In genomic region chr7:14403587-14403986, GRCh38 we compare ENCODE assay signal across 32 cellular contexts.
DNase-seq lines count a peak whose midpoint lies in the region; ATAC-seq and TF ChIP-seq lines count a peak whose summit lies in the region.
"Had no signal": no experiment of that assay in that cellular context is flagged by ENCODE, and none has a peak within 500 bp of the region (broad histone marks: within the 10 kb centered on the region; RNA-seq: fewer than 3 reads in every experiment).

No MANE protein-coding gene starts in this region.

- no peaks in the 10 kb centered on the region for H3K79me2 ChIP-seq in SK-N-SH (ENCODE audit: insufficient read depth)

- no peak overlapping the region for H2AFZ ChIP-seq in SK-N-SH (ENCODE audit: low read depth)
- H2AFZ ChIP-seq: neural progenitor cell had no signal

- no peaks in the 10 kb centered on the region for H3K4me1 Mint-ChIP-seq in stimulated activated effector memory CD8-positive, alpha-beta T cell treated with anti-CD3 and anti-CD28 coated beads, Interleukin-12 subunit alpha, Interleukin-12 subunit beta, amount 100 ng/mL, for 72 hours
- H3K4me1 Mint-ChIP-seq: activated B cell treated with CpG ODN at 0.5 μM for 24 hours; activated naive CD8-positive, alpha-beta T cell treated with anti-CD3 and anti-CD28 coated beads, Interleukin-2, amount 10 ng/mL, durations not matched to agents 7 days and 5 days had no signal

- CTCF ChIA-PET in SK-N-SH (lab: Yijun Ruan, JAX) (no interaction called here), RWPE1 (lab: Yijun Ruan, JAX) (no interaction called here)

- H3K27ac Mint-ChIP-seq in stimulated activated effector memory CD8-positive, alpha-beta T cell treated with anti-CD3 and anti-CD28 coated beads, Interleukin-12 subunit alpha, Interleukin-12 subunit beta, amount 100 ng/mL, for 72 hours, result no peak overlapping the region
- H3K27ac Mint-ChIP-seq: activated B cell treated with CpG ODN at 0.5 μM for 24 hours; activated naive CD8-positive, alpha-beta T cell treated with anti-CD3 and anti-CD28 coated beads, Interleukin-2, amount 10 ng/mL, durations not matched to agents 7 days and 5 days; activated T-cell treated with anti-CD3 and anti-CD28 coated beads, Interleukin-2, amount 50 U/mL, for 24 hours; neural progenitor cell had no signal

- H3K9ac ChIP-seq in SK-N-SH, result no peak overlapping the region
- H3K9ac ChIP-seq: neural progenitor cell had no signal

- H3K4me2 ChIP-seq in SK-N-SH, result no peak overlapping the region
- H3K4me2 ChIP-seq: neural progenitor cell had no signal

- TF ChIP-seq CTCF in SK-N-SH (IDR thresholded peaks at IDR 0.05) (no peak), fibroblast of mammary gland (conservative IDR thresholded peaks at IDR 0.05; ENCODE audit: control insufficient read depth, insufficient read depth, low read depth, low read length) (no peak), RWPE1 (conservative IDR thresholded peaks at IDR 0.05; ENCODE audit: low read depth) (no peak)

- H3K9me2 ChIP-seq in SK-N-SH, result no peaks in the 10 kb centered on the region

- TF ChIP-seq EP300 in SK-N-SH (IDR thresholded peaks at IDR 0.05; ENCODE audit: borderline replicate concordance in 1 of 2, low read depth in 1 of 2, low read length in 1 of 2), result no peak

- no peaks in the 10 kb centered on the region for H3F3A ChIP-seq in SK-N-SH (replicated peaks; ENCODE audit: insufficient read depth)

- H3K27me3 ChIP-seq in SK-N-SH (ENCODE audit: insufficient read depth), result no peaks in the 10 kb centered on the region
- H3K27me3 ChIP-seq: ascending aorta, neural progenitor cell, pancreas, SJCRH30, spleen, tibial nerve had no signal

- H3K27ac ChIP-seq in SK-N-SH (ENCODE audit: low read depth in 2 of 2, low read length in 1 of 2) (no peak overlapping the region), RWPE1 (no peak overlapping the region)
- H3K27ac ChIP-seq: 22Rv1, ascending aorta, C4-2B, left ventricle myocardium inferior, neural progenitor cell, pancreas, SJCRH30, spleen, tibial nerve had no signal

- no peaks in the 10 kb centered on the region for H3K36me3 ChIP-seq in SK-N-SH (replicated peaks in 1 of 2; ENCODE audit: control insufficient read depth in 1 of 2, insufficient read depth in 2 of 2, low read length in 1 of 2)
- H3K36me3 ChIP-seq: ascending aorta, left ventricle myocardium inferior, neural progenitor cell, pancreas, SJCRH30, spleen, tibial nerve had no signal

- no peaks in the 10 kb centered on the region for H3K4me1 ChIP-seq in SK-N-SH (ENCODE audit: control insufficient read depth in 1 of 2, insufficient read depth in 2 of 2, low read depth in 1 of 2, low read length in 1 of 2)
- H3K4me1 ChIP-seq: ascending aorta, left ventricle myocardium inferior, pancreas, spleen, tibial nerve had no signal

- no peaks in the 10 kb centered on the region for H3K9me3 ChIP-seq in SK-N-SH
- H3K9me3 ChIP-seq: ascending aorta, left ventricle myocardium inferior, pancreas, spleen, tibial nerve had no signal

- POLR2A ChIA-PET in SK-N-SH (lab: Yijun Ruan, JAX) (no interaction called here), RWPE1 (lab: Yijun Ruan, JAX; ENCODE audit: low non-redundant PET) (no interaction called here)

- no peaks in the 10 kb centered on the region for H3K9me3 Mint-ChIP-seq in stimulated activated effector memory CD8-positive, alpha-beta T cell treated with anti-CD3 and anti-CD28 coated beads, Interleukin-12 subunit alpha, Interleukin-12 subunit beta, amount 100 ng/mL, for 72 hours
- H3K9me3 Mint-ChIP-seq: activated B cell treated with CpG ODN at 0.5 μM for 24 hours; activated naive CD8-positive, alpha-beta T cell treated with anti-CD3 and anti-CD28 coated beads, Interleukin-2, amount 10 ng/mL, durations not matched to agents 7 days and 5 days; activated T-cell treated with anti-CD3 and anti-CD28 coated beads, Interleukin-2, amount 50 U/mL, for 24 hours; neural progenitor cell had no signal

- H4K20me1 ChIP-seq in SK-N-SH (ENCODE audit: insufficient read depth), result no peaks in the 10 kb centered on the region

- DNase-seq in SK-N-SH (no peak), SW480 (ENCODE audit: low spot score) (peak; percentile 94), fibroblast of mammary gland (ENCODE audit: low read depth) (peak; percentile 19), EL (no peak), RWPE1 (ENCODE audit: low spot score) (no peak)
- DNase-seq in stimulated activated effector memory CD8-positive, alpha-beta T cell treated with anti-CD3 and anti-CD28 coated beads, Interleukin-12 subunit alpha, Interleukin-12 subunit beta, amount 100 ng/mL, for 72 hours (ENCODE audit: low spot score in 2 of 2), result no peak
- DNase-seq: activated B cell treated with CpG ODN at 0.5 μM for 24 hours; activated gamma-delta T cell; activated naive CD8-positive, alpha-beta T cell treated with anti-CD3 and anti-CD28 coated beads, Interleukin-2, amount 10 ng/mL, durations not matched to agents 7 days and 5 days; activated T-cell treated with anti-CD3 and anti-CD28 coated beads, Interleukin-2, amount 50 U/mL, for 24 hours; GOT3; KG1; left ventricle myocardium inferior; MM.1S; NCI-H1105 treated with DMSO at 0.1 percent for 48 hours; NCI-H1930; NCI-H2171 treated with DMSO at 0.1 percent for 48 hours; NCI-H510A; pancreas; right cardiac atrium; SJCRH30; spleen; stimulated activated CD4-positive, alpha-beta T cell treated with anti-CD3 and anti-CD28 coated beads, Interleukin-2, amount 100 ng/mL, for 24 hours; stimulated activated CD8-positive, alpha-beta memory T cell treated with anti-CD3 and anti-CD28 coated beads, Interleukin-4, amount 100 ng/mL, for 48 hours; T-helper 1 cell had no signal

- no peak for TF ChIP-seq RAD21 in SK-N-SH (IDR thresholded peaks at IDR 0.05; ENCODE audit: low read length)

- H3K4me3 ChIP-seq in SK-N-SH (ENCODE audit: low read depth in 2 of 2, low read length in 1 of 2), result no peak overlapping the region
- no peak overlapping the region for H3K4me3 ChIP-seq in fibroblast of mammary gland (ENCODE audit: control insufficient read depth, low read depth, low read length)
- H3K4me3 ChIP-seq: ascending aorta, left ventricle myocardium inferior, neural progenitor cell, pancreas, SJCRH30, spleen, tibial nerve had no signal

- H3K36me3 Mint-ChIP-seq in stimulated activated effector memory CD8-positive, alpha-beta T cell treated with anti-CD3 and anti-CD28 coated beads, Interleukin-12 subunit alpha, Interleukin-12 subunit beta, amount 100 ng/mL, for 72 hours, result no peaks in the 10 kb centered on the region
- H3K36me3 Mint-ChIP-seq: activated naive CD8-positive, alpha-beta T cell treated with anti-CD3 and anti-CD28 coated beads, Interleukin-2, amount 10 ng/mL, durations not matched to agents 7 days and 5 days; neural progenitor cell had no signal

- 83% methylated on average over 2 of the region's 2 CpGs for WGBS in SK-N-SH (ENCODE audit: low lambda C conversion rate)

- no peak for ATAC-seq in SK-N-SH treated with all-trans-retinoic acid at 6 μM for 48 hours
- peak; percentile 65 for ATAC-seq in stimulated activated effector memory CD8-positive, alpha-beta T cell treated with anti-CD3 and anti-CD28 coated beads, Interleukin-12 subunit alpha, Interleukin-12 subunit beta, amount 100 ng/mL, for 72 hours
- no peak for ATAC-seq in HG03469 (IDR thresholded peaks at IDR 0.05; ENCODE audit: unreplicated experiment)
- ATAC-seq: pancreas, right cardiac atrium had no signal

- H3K4me3 Mint-ChIP-seq in stimulated activated effector memory CD8-positive, alpha-beta T cell treated with anti-CD3 and anti-CD28 coated beads, Interleukin-12 subunit alpha, Interleukin-12 subunit beta, amount 100 ng/mL, for 72 hours, result no peak overlapping the region
- H3K4me3 Mint-ChIP-seq: activated B cell treated with CpG ODN at 0.5 μM for 24 hours; activated naive CD8-positive, alpha-beta T cell treated with anti-CD3 and anti-CD28 coated beads, Interleukin-2, amount 10 ng/mL, durations not matched to agents 7 days and 5 days; activated T-cell treated with anti-CD3 and anti-CD28 coated beads, Interleukin-2, amount 50 U/mL, for 24 hours; neural progenitor cell had no signal

TF ChIP-seq in SK-N-SH treated with all-trans-retinoic acid at 6 μM for 48 hours, 23 proteins besides CTCF, POLR2A, EP300 and RAD21:
- TF ChIP-seq GLIS3 (CRISPR knock-in tag; IDR thresholded peaks at IDR 0.05) (no peak), ZFP3 (CRISPR knock-in tag; IDR thresholded peaks at IDR 0.05) (peak; percentile 70; the same call in 1 of the 2 replicates)
TF ChIP-seq in SK-N-SH treated with all-trans-retinoic acid at 6 μM for 48 hours: peak in this region for 1.

TF ChIP-seq in SK-N-SH, 30 proteins besides CTCF, POLR2A, EP300 and RAD21 (continues in another document):
- TF ChIP-seq POLR2AphosphoS5 (IDR thresholded peaks at IDR 0.05; ENCODE audit: low read depth, low read length) (no peak), YY1 (IDR thresholded peaks at IDR 0.05; ENCODE audit: low read depth) (no peak), RCOR1 (IDR thresholded peaks at IDR 0.05; ENCODE audit: low read length) (no peak), RXRA (IDR thresholded peaks at IDR 0.05; ENCODE audit: borderline replicate concordance, low read depth) (no peak), USF2 (IDR thresholded peaks at IDR 0.05; ENCODE audit: borderline replicate concordance, low read depth, low read length) (no peak), ELF1 (IDR thresholded peaks at IDR 0.05) (no peak), PBX3 (IDR thresholded peaks at IDR 0.05) (no peak), TAF1 (IDR thresholded peaks at IDR 0.05; ENCODE audit: borderline replicate concordance, low read depth, low read length) (no peak), MXI1 (IDR thresholded peaks at IDR 0.05; ENCODE audit: low read depth, low read length) (no peak), FOSL2 (IDR thresholded peaks at IDR 0.05; ENCODE audit: borderline replicate concordance, low read depth) (no peak), NRF1 (IDR thresholded peaks at IDR 0.05; ENCODE audit: low read depth, low read length) (no peak), FOXM1 (IDR thresholded peaks at IDR 0.05; ENCODE audit: low read depth) (no peak), RFX5 (IDR thresholded peaks at IDR 0.05; ENCODE audit: low read length) (no peak)

Comparison
In these comparisons a context has a peak if more than half of its experiments do, and no peak if none do; other contexts are left out.
1. DNase-seq: peak in SW480 (single experiment) and fibroblast of mammary gland (single experiment); none in SK-N-SH (single experiment), stimulated activated effector memory CD8-positive, alpha-beta T cell treated with anti-CD3 and anti-CD28 coated beads, Interleukin-12 subunit alpha, Interleukin-12 subunit beta, amount 100 ng/mL, for 72 hours (0 of 2), EL (single experiment) and RWPE1 (single experiment).